20 cellular contexts compared by ENCODE assay signal in the genomic region with DNA sequence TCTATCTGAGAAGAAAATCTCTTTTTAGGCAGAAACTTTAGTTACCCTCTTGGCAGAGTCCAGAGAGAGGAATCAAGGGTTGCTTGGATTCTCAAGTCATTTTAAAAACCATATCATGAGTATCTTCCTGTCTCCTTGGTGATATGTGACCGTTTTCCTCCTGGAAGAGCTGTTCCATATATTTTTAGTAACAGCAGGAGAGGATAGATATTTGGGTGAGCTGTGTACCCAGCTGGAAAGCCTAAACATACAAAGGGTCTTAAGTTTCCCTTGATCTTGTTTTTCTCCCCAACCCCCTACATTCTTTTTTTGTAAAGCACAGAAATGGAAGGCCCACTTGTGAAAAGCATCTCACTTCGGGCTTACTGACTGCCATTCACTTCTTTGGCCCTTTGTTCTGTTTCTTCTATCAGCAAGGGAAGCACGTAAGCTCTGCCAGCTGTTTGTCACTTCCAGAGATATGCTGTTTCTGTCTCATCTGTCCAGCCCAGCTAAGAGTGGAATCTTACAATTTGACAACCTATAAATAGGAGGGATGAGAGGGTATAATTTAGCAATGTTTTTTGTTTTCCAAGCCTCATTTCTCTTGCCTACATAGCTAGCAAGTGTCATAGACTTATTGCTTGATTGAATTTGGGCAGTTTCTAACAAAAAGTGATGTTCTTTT. TPM values are rescaled to one million over a fixed set of nuclear protein-coding genes. Genes with fewer than 3 reads are reported as not detected.
A peak's percentile ranks its signal among the peaks of the same experiment; 100 is the strongest.
DNase-seq lines count a peak whose midpoint lies in the region; ATAC-seq and TF ChIP-seq lines count a peak whose summit lies in the region.
"Had no signal": no experiment of that assay in that cellular context is flagged by ENCODE, and none has a peak within 500 bp of the region (broad histone marks: within the 10 kb centered on the region; RNA-seq: fewer than 3 reads in every experiment).

No MANE protein-coding gene starts in this region.

- H3K27ac ChIP-seq in neuronal stem cell (replicated peaks; ENCODE audit: low read length): no peak overlapping the region
- no peak overlapping the region for H3K27ac ChIP-seq in naive thymus-derived CD4-positive, alpha-beta T cell (ENCODE audit: low read depth, low read length)

- ATAC-seq in naive thymus-derived CD4-positive, alpha-beta T cell: no peak
- no peak for ATAC-seq in GM18520 (IDR thresholded peaks at IDR 0.05; ENCODE audit: unreplicated experiment)
- ATAC-seq: HepG2, Panc1 had no signal

- DNase-seq in Ammon's horn (ENCODE audit: low spot score): peak; percentile 16
- DNase-seq in left kidney (ENCODE audit: low read depth, low spot score): peak; percentile 3
- peak; percentile 4 for DNase-seq in neuronal stem cell (ENCODE audit: low spot score)
- no peak for DNase-seq in naive thymus-derived CD4-positive, alpha-beta T cell
- no peak for DNase-seq in amniotic stem cell (lab: John Stamatoyannopoulos, UW)
- DNase-seq: BE2C; Calu3; CD4-positive, alpha-beta memory T cell; H7; KG1; NCI-H1048; NCI-H1436 treated with DMSO at 0.1 percent for 48 hours; NCI-H2081; NCI-H510A treated with DMSO at 0.1 percent for 48 hours; NCI-H82 had no signal

- H3K36me3 Mint-ChIP-seq in naive thymus-derived CD4-positive, alpha-beta T cell: peaks cover 0 to 2% (median 0%) of the 10 kb centered on the region in 5 donors
- H3K36me3 Mint-ChIP-seq: CD4-positive, alpha-beta memory T cell had no signal

- no peak overlapping the region for H3K4ac ChIP-seq in neuronal stem cell (ENCODE audit: low read length)

- H4K8ac ChIP-seq in neuronal stem cell (ENCODE audit: low read depth, low read length): no peak overlapping the region

- no peak overlapping the region for H3K4me3 Mint-ChIP-seq in naive thymus-derived CD4-positive, alpha-beta T cell
- H3K4me3 Mint-ChIP-seq: CD4-positive, alpha-beta memory T cell had no signal

- H3F3A ChIP-seq in Loucy (ENCODE audit: low read depth): peaks cover 13% of the 10 kb centered on the region

- H3K36me3 ChIP-seq in Loucy (ENCODE audit: insufficient read depth, low read length): peaks cover 15% of the 10 kb centered on the region; the same call in 1 of the 2 replicates
- no peaks in the 10 kb centered on the region for H3K36me3 ChIP-seq in neuronal stem cell (replicated peaks in 1 of 2; ENCODE audit: control insufficient read depth in 2 of 2, insufficient read depth in 2 of 2, low read length in 2 of 2)
- H3K36me3 ChIP-seq in naive thymus-derived CD4-positive, alpha-beta T cell (ENCODE audit: control insufficient read depth in 2 of 3, insufficient read depth in 3 of 3, low read length in 3 of 3): no peaks in the 10 kb centered on the region
- H3K36me3 ChIP-seq: BE2C had no signal

- no CpG with 5 or more reads among the region's 3 CpGs for WGBS in neuronal stem cell (ENCODE audit: extremely low coverage in 2 of 2, insufficient read length in 2 of 2, insufficient replicate concordance in 1 of 2), 2 donors

- TF ChIP-seq CTCF in Loucy (conservative IDR thresholded peaks at IDR 0.05; ENCODE audit: low read length): no peak

- no peak overlapping the region for H2AK5ac ChIP-seq in neuronal stem cell (ENCODE audit: low read depth, low read length)

- peaks cover 4 to 15% (median 11%) of the 10 kb centered on the region in 5 donors for H3K27me3 Mint-ChIP-seq in naive thymus-derived CD4-positive, alpha-beta T cell

- peak overlapping the region; percentile 66 for H3K9ac ChIP-seq in Loucy (ENCODE audit: low read depth, low read length, poor library complexity, severe bottlenecking)
- H3K9ac ChIP-seq in neuronal stem cell (ENCODE audit: low read depth, low read length, poor library complexity): no peak overlapping the region

- H3K9me3 Mint-ChIP-seq in naive thymus-derived CD4-positive, alpha-beta T cell: peaks cover 0 to 5% (median 0%) of the 10 kb centered on the region in 11 donors
- H3K9me3 Mint-ChIP-seq: CD4-positive, alpha-beta memory T cell had no signal

- no peak overlapping the region for H2BK5ac ChIP-seq in neuronal stem cell (ENCODE audit: low read length)

- H2BK12ac ChIP-seq in neuronal stem cell (ENCODE audit: low read length): no peak overlapping the region

- H3K4me2 ChIP-seq in Loucy (ENCODE audit: low read depth, low read length, poor library complexity, severe bottlenecking) (peak overlapping the region; percentile 13), neuronal stem cell (ENCODE audit: insufficient read depth, low read length, poor library complexity, severe bottlenecking) (peak overlapping the region; percentile 25)

- no peaks in the 10 kb centered on the region for H4K20me1 ChIP-seq in Loucy (ENCODE audit: insufficient read depth, low read length, poor library complexity, severe bottlenecking)

- no peak overlapping the region for H4K91ac ChIP-seq in neuronal stem cell (ENCODE audit: low read depth, low read length, poor library complexity)

- peaks cover 71% of the 10 kb centered on the region for H3K79me2 ChIP-seq in Loucy (ENCODE audit: insufficient read depth, low read length)

- H3K4me1 Mint-ChIP-seq in naive thymus-derived CD4-positive, alpha-beta T cell: no peaks in the 10 kb centered on the region
- H3K4me1 Mint-ChIP-seq: CD4-positive, alpha-beta memory T cell had no signal

- no peak overlapping the region for H2AFZ ChIP-seq in Loucy (ENCODE audit: low read length)
- H2AFZ ChIP-seq in neuronal stem cell (ENCODE audit: low read length): peak overlapping the region; percentile 1

- no peak overlapping the region for H3K18ac ChIP-seq in neuronal stem cell (ENCODE audit: low read length)

- H3K27ac Mint-ChIP-seq in naive thymus-derived CD4-positive, alpha-beta T cell: no peak overlapping the region
- H3K27ac Mint-ChIP-seq: CD4-positive, alpha-beta memory T cell had no signal

- no peaks in the 10 kb centered on the region for H3K9me2 ChIP-seq in Loucy (replicated peaks; ENCODE audit: low read depth, low read length)

- no peaks in the 10 kb centered on the region for H3K9me3 ChIP-seq in Loucy (ENCODE audit: insufficient read depth, low read depth, low read length)
- H3K9me3 ChIP-seq in neuronal stem cell (replicated peaks in 1 of 2; ENCODE audit: control insufficient read depth in 2 of 2, insufficient read depth in 1 of 2, low read depth in 1 of 2, low read length in 2 of 2): no peaks in the 10 kb centered on the region
- no peaks in the 10 kb centered on the region for H3K9me3 ChIP-seq in naive thymus-derived CD4-positive, alpha-beta T cell (ENCODE audit: control insufficient read depth in 2 of 3, low read length in 3 of 3)
- H3K9me3 ChIP-seq: BE2C had no signal

- POLR2A ChIA-PET in naive thymus-derived CD4-positive, alpha-beta T cell (lab: Charles Lee): no interaction called here

- H3K4me3 ChIP-seq in Loucy (ENCODE audit: low read length, poor library complexity, severe bottlenecking) (no peak overlapping the region), neuronal stem cell (ENCODE audit: low read length in 2 of 2) (no peak overlapping the region)
- no peak overlapping the region for H3K4me3 ChIP-seq in naive thymus-derived CD4-positive, alpha-beta T cell (ENCODE audit: low read length)

- intact Hi-C loops in naive thymus-derived CD4-positive, alpha-beta T cell (cut with micrococcal nuclease): no loop called here

- H3K14ac ChIP-seq in neuronal stem cell (ENCODE audit: low read length): no peak overlapping the region

- H2BK15ac ChIP-seq in neuronal stem cell (ENCODE audit: low read length): no peak overlapping the region

- H3K27me3 ChIP-seq in Loucy (ENCODE audit: insufficient read depth, low read length, poor library complexity, severe bottlenecking) (no peaks in the 10 kb centered on the region), neuronal stem cell (ENCODE audit: control insufficient read depth in 3 of 3, insufficient read depth in 3 of 3, low read depth in 1 of 3, low read length in 3 of 3) (peaks cover 0 to 8% (median 0%) of the 10 kb centered on the region in 3 experiments)
- H3K27me3 ChIP-seq in naive thymus-derived CD4-positive, alpha-beta T cell (ENCODE audit: control insufficient read depth in 2 of 2, insufficient read depth in 2 of 2, low read length in 2 of 2): no peaks in the 10 kb centered on the region
- H3K27me3 ChIP-seq: BE2C had no signal

- H3K4me1 ChIP-seq in Loucy (ENCODE audit: insufficient read depth, low read length, poor library complexity, severe bottlenecking) (peaks cover 77% of the 10 kb centered on the region), neuronal stem cell (ENCODE audit: control insufficient read depth in 2 of 2, insufficient read depth in 1 of 2, low read depth in 1 of 2, low read length in 2 of 2) (peaks cover 0 to 3% of the 10 kb centered on the region in 2 donors)
- no peaks in the 10 kb centered on the region for H3K4me1 ChIP-seq in naive thymus-derived CD4-positive, alpha-beta T cell (ENCODE audit: control insufficient read depth in 2 of 2, insufficient read depth in 2 of 2, low read length in 2 of 2)

- CTCF ChIA-PET in naive thymus-derived CD4-positive, alpha-beta T cell (lab: Charles Lee): no interaction called here

- H3K79me1 ChIP-seq in neuronal stem cell (ENCODE audit: low read depth, low read length): no peaks in the 10 kb centered on the region

- H3K23ac ChIP-seq in neuronal stem cell (ENCODE audit: low read depth, low read length, poor library complexity): no peak overlapping the region

- no peak overlapping the region for H2BK120ac ChIP-seq in neuronal stem cell (ENCODE audit: low read depth, low read length)

RNA-seq across cellular contexts. Expression of a gene that starts 38.9 kb away (rescaled TPM):
- polyA plus RNA-seq in neuronal stem cell (2013, experiment 1 of 2): 30.9 TPM
- 30.5 TPM for polyA plus RNA-seq in neuronal stem cell (2013, experiment 2 of 2)
- under 1 TPM in 3 of 5 experiments, not detected in 2; 0.27 to 0.48 (median 0.41) TPM for total RNA-seq in naive thymus-derived CD4-positive, alpha-beta T cell
- polyA plus RNA-seq in naive thymus-derived CD4-positive, alpha-beta T cell: 1 to 10 TPM in 1 of 2 donors, under 1 TPM in 1; 0.65 to 1.3 TPM
- total RNA-seq: MCF 10A had no signal

Comparison
In these comparisons a context has a peak if more than half of its experiments do, and no peak if none do; other contexts are left out.
1. DNase-seq: peak in Ammon's horn (single experiment), left kidney (single experiment) and neuronal stem cell (single experiment); none in naive thymus-derived CD4-positive, alpha-beta T cell (0 of 9) and amniotic stem cell (single experiment).